Comparison of ENCODE assay signal across 1 cellular context in the genomic region with DNA sequence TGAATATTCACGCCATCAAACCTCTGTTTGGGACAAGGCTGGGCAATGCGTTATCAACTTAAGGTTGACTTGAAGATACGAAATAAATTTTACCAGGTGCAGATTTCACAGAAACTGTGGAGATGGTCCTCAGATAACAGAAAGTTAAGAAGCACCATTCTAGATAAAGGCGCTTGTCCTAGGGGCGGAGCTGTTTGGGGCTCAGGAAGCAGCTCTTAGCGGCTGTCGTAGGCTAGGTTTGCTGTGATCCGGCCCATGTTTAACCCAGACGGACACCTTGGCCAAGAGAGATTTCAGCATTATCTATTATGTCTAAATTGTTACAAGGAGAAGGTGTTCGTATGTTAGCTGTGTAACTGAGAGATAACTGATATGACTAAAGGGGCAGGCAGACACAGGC.
TF ChIP-seq lines count a peak whose summit lies in the region.

No MANE protein-coding gene starts in this region.

TF ChIP-seq in HCT116, 20 proteins besides CTCF, POLR2A, EP300 and RAD21 (continued from another document):
- TF ChIP-seq, protein P1, sequence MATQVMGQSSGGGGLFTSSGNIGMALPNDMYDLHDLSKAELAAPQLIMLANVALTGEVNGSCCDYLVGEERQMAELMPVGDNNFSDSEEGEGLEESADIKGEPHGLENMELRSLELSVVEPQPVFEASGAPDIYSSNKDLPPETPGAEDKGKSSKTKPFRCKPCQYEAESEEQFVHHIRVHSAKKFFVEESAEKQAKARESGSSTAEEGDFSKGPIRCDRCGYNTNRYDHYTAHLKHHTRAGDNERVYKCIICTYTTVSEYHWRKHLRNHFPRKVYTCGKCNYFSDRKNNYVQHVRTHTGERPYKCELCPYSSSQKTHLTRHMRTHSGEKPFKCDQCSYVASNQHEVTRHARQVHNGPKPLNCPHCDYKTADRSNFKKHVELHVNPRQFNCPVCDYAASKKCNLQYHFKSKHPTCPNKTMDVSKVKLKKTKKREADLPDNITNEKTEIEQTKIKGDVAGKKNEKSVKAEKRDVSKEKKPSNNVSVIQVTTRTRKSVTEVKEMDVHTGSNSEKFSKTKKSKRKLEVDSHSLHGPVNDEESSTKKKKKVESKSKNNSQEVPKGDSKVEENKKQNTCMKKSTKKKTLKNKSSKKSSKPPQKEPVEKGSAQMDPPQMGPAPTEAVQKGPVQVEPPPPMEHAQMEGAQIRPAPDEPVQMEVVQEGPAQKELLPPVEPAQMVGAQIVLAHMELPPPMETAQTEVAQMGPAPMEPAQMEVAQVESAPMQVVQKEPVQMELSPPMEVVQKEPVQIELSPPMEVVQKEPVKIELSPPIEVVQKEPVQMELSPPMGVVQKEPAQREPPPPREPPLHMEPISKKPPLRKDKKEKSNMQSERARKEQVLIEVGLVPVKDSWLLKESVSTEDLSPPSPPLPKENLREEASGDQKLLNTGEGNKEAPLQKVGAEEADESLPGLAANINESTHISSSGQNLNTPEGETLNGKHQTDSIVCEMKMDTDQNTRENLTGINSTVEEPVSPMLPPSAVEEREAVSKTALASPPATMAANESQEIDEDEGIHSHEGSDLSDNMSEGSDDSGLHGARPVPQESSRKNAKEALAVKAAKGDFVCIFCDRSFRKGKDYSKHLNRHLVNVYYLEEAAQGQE (IDR thresholded peaks at IDR 0.05; ENCODE audit: low read depth), result no peak
